12 cellular contexts compared by ENCODE assay signal in genomic region chr2:241668354-241668753, GRCh38. TPM values are rescaled to one million over a fixed set of nuclear protein-coding genes. Genes with fewer than 3 reads are reported as not detected.
A peak's percentile ranks its signal among the peaks of the same experiment; 100 is the strongest.
DNase-seq lines count a peak whose midpoint lies in the region; ATAC-seq and TF ChIP-seq lines count a peak whose summit lies in the region.
"Had no signal": no experiment of that assay in that cellular context is flagged by ENCODE, and none has a peak within 500 bp of the region (broad histone marks: within the 10 kb centered on the region; RNA-seq: fewer than 3 reads in every experiment).

No MANE protein-coding gene starts in this region.

- no peak for TF ChIP-seq POLR2A in IMR-90 (IDR thresholded peaks at IDR 0.05; ENCODE audit: low read depth, low read length)

- H4K20me1 ChIP-seq in IMR-90 (ENCODE audit: insufficient read depth, low read length) = peaks cover 16% of the 10 kb centered on the region

- H3K18ac ChIP-seq in IMR-90 (ENCODE audit: low read depth, low read length) (no peak overlapping the region), mesenchymal stem cell (ENCODE audit: low read depth in 1 of 2, low read length in 2 of 2) (no peak overlapping the region)

- dilution Hi-C loops in IMR-90 (cut with HindIII; ENCODE audit: low sequenced_read_pairs, unreplicated experiment) = no loop called here

- no peak overlapping the region for H3K14ac ChIP-seq in IMR-90 (replicated peaks; ENCODE audit: low read depth, low read length)
- H3K14ac ChIP-seq in mesenchymal stem cell (ENCODE audit: low read length in 2 of 2) = no peak overlapping the region

- H3K4me2 ChIP-seq in IMR-90 (ENCODE audit: low read depth, low read length) (no peak overlapping the region), mesenchymal stem cell (ENCODE audit: low read length, poor library complexity, severe bottlenecking) (no peak overlapping the region)
- H3K4me2 ChIP-seq: A549 had no signal

- in situ Hi-C loops in IMR-90 (cut with MboI; ENCODE audit: low sequenced_read_pairs) = loop anchor here (5.0 to 25.0 kb wide), 2 partner anchors 209 to 806 kb away; partner anchors contain the start of gene AGXT

- no peak overlapping the region for H4K91ac ChIP-seq in IMR-90 (ENCODE audit: insufficient read depth, low read depth, low read length)
- H4K91ac ChIP-seq in mesenchymal stem cell (ENCODE audit: low read length) = peak overlapping the region; percentile 21

- peaks cover 3% of the 10 kb centered on the region; the same call in 1 of the 2 replicates for H3K9me1 ChIP-seq in IMR-90 (ENCODE audit: insufficient read depth, low read length)

- H3K56ac ChIP-seq in IMR-90 (ENCODE audit: extremely low read depth, insufficient read depth, low read length) = no peak overlapping the region

- H3K79me1 ChIP-seq in IMR-90 (ENCODE audit: low read depth in 1 of 2, low read length in 2 of 2) (peaks cover 3 to 15% of the 10 kb centered on the region in 2 experiments; a peak in 3 of 4 replicates), mesenchymal stem cell (replicated peaks; ENCODE audit: low read length, poor library complexity, severe bottlenecking) (peaks cover 38% of the 10 kb centered on the region)

- H3K4me1 ChIP-seq in IMR-90 (ENCODE audit: control insufficient read depth, insufficient read depth, low read length) (peaks cover 15% of the 10 kb centered on the region), mesenchymal stem cell (ENCODE audit: control insufficient read depth, insufficient read depth, low read depth, low read length) (peaks cover 24% of the 10 kb centered on the region)

- no peak overlapping the region for H2BK12ac ChIP-seq in mesenchymal stem cell (ENCODE audit: low read length in 2 of 2)

- H3K4ac ChIP-seq in IMR-90 (ENCODE audit: low read depth, low read length) (no peak overlapping the region), mesenchymal stem cell (ENCODE audit: low read depth in 1 of 2, low read length in 2 of 2) (no peak overlapping the region)

- intact Hi-C loops in IMR-90 (cut with micrococcal nuclease) = no loop called here

- POLR2A ChIA-PET in IMR-90 (lab: Charles Lee; ENCODE audit: unreplicated experiment) = no interaction called here

- H3K9me3 ChIP-seq in IMR-90 (ENCODE audit: control insufficient read depth, insufficient read depth, low read length) (no peaks in the 10 kb centered on the region), mesenchymal stem cell (ENCODE audit: control insufficient read depth, low read length) (no peaks in the 10 kb centered on the region)
- H3K9me3 ChIP-seq: A549, BE2C had no signal

- no peak overlapping the region for H2AK9ac ChIP-seq in IMR-90 (replicated peaks; ENCODE audit: low read depth, low read length, poor library complexity)

- H3K27ac ChIP-seq in IMR-90 (ENCODE audit: insufficient read depth, low read length) = no peak overlapping the region
- H3K27ac ChIP-seq in mesenchymal stem cell (ENCODE audit: low read length, poor library complexity, severe bottlenecking) = no peak overlapping the region
- H3K27ac ChIP-seq: A549, C4-2B, GM23248 had no signal

- CTCF ChIA-PET in IMR-90 (lab: Yijun Ruan, JAX) = no interaction called here

- H2AFZ ChIP-seq in IMR-90 (replicated peaks; ENCODE audit: low read length, poor library complexity) (peak overlapping the region; percentile 58), mesenchymal stem cell (ENCODE audit: low read depth, low read length) (no peak overlapping the region)
- H2AFZ ChIP-seq: GM23248 had no signal

- H3K36me3 ChIP-seq in H7 (replicated peaks; ENCODE audit: control insufficient read depth, insufficient read depth, low read length) (peaks cover 3% of the 10 kb centered on the region), IMR-90 (ENCODE audit: control insufficient read depth, insufficient read depth, low read length) (peaks cover 50% of the 10 kb centered on the region), mesenchymal stem cell (ENCODE audit: control insufficient read depth in 1 of 2, insufficient read depth in 2 of 2, low read depth in 1 of 2, low read length in 2 of 2) (peaks cover 63 to 64% of the 10 kb centered on the region in 2 experiments)

- no peak for TF ChIP-seq CTCF in IMR-90 (conservative IDR thresholded peaks at IDR 0.05; ENCODE audit: low read depth, low read length)

- H2BK120ac ChIP-seq in IMR-90 (ENCODE audit: low read depth, low read length) (no peak overlapping the region), mesenchymal stem cell (ENCODE audit: low read depth, low read length) (no peak overlapping the region)

- H2AK5ac ChIP-seq in IMR-90 (ENCODE audit: low read depth, low read length) = no peak overlapping the region
- H2AK5ac ChIP-seq in mesenchymal stem cell (ENCODE audit: low read length, severe bottlenecking) = no peak overlapping the region

- no peak for ATAC-seq in IMR-90 (ENCODE audit: low read depth)
- ATAC-seq in GM19351 (IDR thresholded peaks at IDR 0.05; ENCODE audit: unreplicated experiment) = no peak
- ATAC-seq: A549, GM12878 had no signal

- no TSS peak for BruUV-seq in IMR-90 (replicated peaks; lab: Mats Ljungman, UMichigan)

- 96% methylated on average over 5 of the region's 21 CpGs; no CpG with 5 or more reads in 1 of the 2 experiments for WGBS in IMR-90 (ENCODE audit: extremely low coverage in 2 of 2, insufficient read length in 1 of 2), 2 experiments
- WGBS in mesenchymal stem cell = 96% methylated on average over 17 of the region's 21 CpGs

- H3K27me3 ChIP-seq in H7 (ENCODE audit: control insufficient read depth, insufficient read depth, low read length) = no peaks in the 10 kb centered on the region
- no peaks in the 10 kb centered on the region for H3K27me3 ChIP-seq in IMR-90 (ENCODE audit: control insufficient read depth, insufficient read depth, low read length)
- H3K27me3 ChIP-seq in mesenchymal stem cell (ENCODE audit: control insufficient read depth in 1 of 2, insufficient read depth in 1 of 2, low read length in 2 of 2) = no peaks in the 10 kb centered on the region
- H3K27me3 ChIP-seq: BE2C had no signal

- H4K8ac ChIP-seq in IMR-90 (ENCODE audit: low read depth in 2 of 2, low read length in 2 of 2) (no peak overlapping the region), mesenchymal stem cell (ENCODE audit: low read length) (no peak overlapping the region)

- H3K23ac ChIP-seq in IMR-90 (ENCODE audit: low read depth, low read length) (no peak overlapping the region), mesenchymal stem cell (ENCODE audit: low read length in 2 of 2) (no peak overlapping the region)

- H2BK15ac ChIP-seq in IMR-90 (ENCODE audit: low read depth, low read length) = no peak overlapping the region
- H2BK15ac ChIP-seq in mesenchymal stem cell (ENCODE audit: low read depth, poor library complexity, severe bottlenecking) = no peak overlapping the region

- H4K5ac ChIP-seq in IMR-90 (ENCODE audit: low read depth, low read length) = no peak overlapping the region

- H3K4me3 ChIP-seq in H7 (ENCODE audit: insufficient read depth, low read depth, low read length) = no peak overlapping the region
- no peak overlapping the region for H3K4me3 ChIP-seq in IMR-90 (ENCODE audit: insufficient read depth, low read depth, low read length)
- no peak overlapping the region for H3K4me3 ChIP-seq in mesenchymal stem cell (ENCODE audit: insufficient read depth in 1 of 2, low read depth in 1 of 2, low read length in 2 of 2)
- H3K4me3 ChIP-seq: A549, GM12878, GM23248 had no signal

- TF ChIP-seq RAD21 in IMR-90 (IDR thresholded peaks at IDR 0.05; ENCODE audit: low read length) = no peak

- no peak overlapping the region for H3K9ac ChIP-seq in IMR-90 (ENCODE audit: low read depth, low read length)
- H3K9ac ChIP-seq in mesenchymal stem cell (ENCODE audit: low read length) = no peak overlapping the region
- H3K9ac ChIP-seq: GM23248 had no signal

- H2BK20ac ChIP-seq in IMR-90 (ENCODE audit: low read depth, low read length) = no peak overlapping the region

- H2BK5ac ChIP-seq in IMR-90 (ENCODE audit: low read depth, low read length, poor library complexity, severe bottlenecking) (no peak overlapping the region), mesenchymal stem cell (ENCODE audit: low read depth, low read length, poor library complexity, severe bottlenecking) (no peak overlapping the region)

- DNase-seq in H7 (peak; percentile 29), IMR-90 (no peak), mesenchymal stem cell (no peak), NCI-H524 (lab: John Stamatoyannopoulos, UW) (no peak)
- DNase-seq: BE2C; CD4-positive, alpha-beta memory T cell; DMS79; GM23248 had no signal

RNA-seq across cellular contexts. Expression of gene DTYMK, which starts 18.3 kb away (rescaled TPM):
- total RNA-seq in H7 (2014; rRNA removed; shearing (Covaris generic)) = 64.1 and 78.2 TPM in 2 replicates
- 31.7 and 32.8 TPM in 2 replicates for total RNA-seq in IMR-90 (2012; rRNA removed)
- polyA plus RNA-seq in IMR-90 (2012; rRNA removed) = 50.1 and 50.5 TPM in 2 replicates
- polyA plus RNA-seq in IMR-90 (2012; cell fraction: cytosol; rRNA removed) = 40.6 and 60.0 TPM in 2 replicates
- polyA plus RNA-seq in IMR-90 (2012; cell fraction: nucleus; rRNA removed; ENCODE audit: low replicate concordance) = 20.9 and 27.0 TPM in 2 replicates
- 20.3 TPM for polyA plus RNA-seq in mesenchymal stem cell (2013, experiment 1 of 2)
- polyA plus RNA-seq in mesenchymal stem cell (2013, experiment 2 of 2) = 20.5 TPM

RNA-seq across cellular contexts. Expression of gene ATG4B, which starts 30.9 kb away (rescaled TPM):
- 71.5 and 78.5 TPM in 2 replicates for total RNA-seq in H7 (2014; rRNA removed; shearing (Covaris generic))
- 102 and 146 TPM in 2 replicates for total RNA-seq in IMR-90 (2012; rRNA removed)
- 98.4 and 113 TPM in 2 replicates for polyA plus RNA-seq in IMR-90 (2012; rRNA removed)
- 52.3 and 78.0 TPM in 2 replicates for polyA plus RNA-seq in IMR-90 (2012; cell fraction: cytosol; rRNA removed)
- 374 and 431 TPM in 2 replicates for polyA plus RNA-seq in IMR-90 (2012; cell fraction: nucleus; rRNA removed; ENCODE audit: low replicate concordance)
- 50.1 TPM for polyA plus RNA-seq in mesenchymal stem cell (2013, experiment 1 of 2)
- polyA plus RNA-seq in mesenchymal stem cell (2013, experiment 2 of 2) = 44.5 TPM

RNA-seq across cellular contexts. Expression of gene THAP4, which starts 31.4 kb away (rescaled TPM):
- total RNA-seq in H7 (2014; rRNA removed; shearing (Covaris generic)) = 120 and 121 TPM in 2 replicates
- 33.9 and 42.2 TPM in 2 replicates for total RNA-seq in IMR-90 (2012; rRNA removed)
- 55.1 and 60.3 TPM in 2 replicates for polyA plus RNA-seq in IMR-90 (2012; rRNA removed)
- polyA plus RNA-seq in IMR-90 (2012; cell fraction: cytosol; rRNA removed) = 53.0 and 64.7 TPM in 2 replicates
- 20.5 and 32.9 TPM in 2 replicates for polyA plus RNA-seq in IMR-90 (2012; cell fraction: nucleus; rRNA removed; ENCODE audit: low replicate concordance)
- 43.7 TPM for polyA plus RNA-seq in mesenchymal stem cell (2013, experiment 1 of 2)
- polyA plus RNA-seq in mesenchymal stem cell (2013, experiment 2 of 2) = 43.3 TPM

RNA-seq across cellular contexts. Expression of gene ING5, which starts 33.5 kb away (rescaled TPM):
- 41.2 and 41.4 TPM in 2 replicates for total RNA-seq in H7 (2014; rRNA removed; shearing (Covaris generic))
- total RNA-seq in IMR-90 (2012; rRNA removed) = 16.7 and 38.9 TPM in 2 replicates
- polyA plus RNA-seq in IMR-90 (2012; rRNA removed) = 36.1 and 36.5 TPM in 2 replicates
- polyA plus RNA-seq in IMR-90 (2012; cell fraction: cytosol; rRNA removed) = 28.4 and 31.1 TPM in 2 replicates
- polyA plus RNA-seq in IMR-90 (2012; cell fraction: nucleus; rRNA removed; ENCODE audit: low replicate concordance) = 107 and 146 TPM in 2 replicates
- 11.3 TPM for polyA plus RNA-seq in mesenchymal stem cell (2013, experiment 1 of 2)
- polyA plus RNA-seq in mesenchymal stem cell (2013, experiment 2 of 2) = 11.4 TPM
